20 cellular contexts compared by ENCODE assay signal in the genomic region with DNA sequence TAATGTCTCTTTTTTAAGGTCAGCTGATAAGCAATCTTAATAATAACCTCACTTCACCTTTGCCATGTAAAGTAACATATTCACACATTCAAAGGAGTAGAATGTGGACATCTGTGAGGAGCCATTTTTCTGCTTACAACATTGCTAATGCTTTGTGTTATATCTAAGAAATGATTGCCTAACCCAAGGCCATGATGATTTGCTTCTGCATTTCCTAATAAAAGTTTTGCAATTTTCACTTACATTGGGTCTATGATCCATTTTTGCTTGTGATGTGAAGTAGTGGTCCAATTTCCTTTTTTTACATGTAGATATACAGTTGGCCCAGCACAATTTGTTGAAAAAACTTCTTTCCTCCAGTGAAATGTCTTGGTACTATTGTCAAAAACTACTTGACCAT.
"Had no signal": no experiment of that assay in that cellular context is flagged by ENCODE, and none has a peak within 500 bp of the region (broad histone marks: within the 10 kb centered on the region; RNA-seq: fewer than 3 reads in every experiment).

No MANE protein-coding gene starts in this region.

- ATAC-seq: activated CD8-positive, alpha-beta T cell treated with anti-CD3 and anti-CD28 coated beads, Interleukin-2, amount 10 ng/mL, durations not matched to agents 7 days and 5 days; esophagus mucosa; left lobe of liver; T-cell had no signal

- H3K4me3 ChIP-seq: ascending aorta, breast epithelium, tibial nerve, vagina had no signal

- DNase-seq: activated CD4-positive, alpha-beta T cell treated with anti-CD3 and anti-CD28 coated beads, Interleukin-2, amount 10 ng/mL, durations not matched to agents 7 days and 5 days; activated CD4-positive, CD25-positive, alpha-beta regulatory T cell; activated CD8-positive, alpha-beta T cell treated with anti-CD3 and anti-CD28 coated beads, Interleukin-2, amount 10 ng/mL, durations not matched to agents 7 days and 5 days; activated naive CD4-positive, alpha-beta T cell treated with Interleukin-2 at 50 U/mL for 16 hours; activated T-cell treated with anti-CD3 and anti-CD28 coated beads, Interleukin-2, amount 50 U/mL, for 24 hours; effector CD4-positive, alpha-beta T cell; foreskin melanocyte; glutamatergic neuron; hippocampal formation; islet precursor cell; retina; stimulated activated naive CD4-positive, alpha-beta T cell; T-cell; T-helper 9 cell had no signal
